In the genomic region with DNA sequence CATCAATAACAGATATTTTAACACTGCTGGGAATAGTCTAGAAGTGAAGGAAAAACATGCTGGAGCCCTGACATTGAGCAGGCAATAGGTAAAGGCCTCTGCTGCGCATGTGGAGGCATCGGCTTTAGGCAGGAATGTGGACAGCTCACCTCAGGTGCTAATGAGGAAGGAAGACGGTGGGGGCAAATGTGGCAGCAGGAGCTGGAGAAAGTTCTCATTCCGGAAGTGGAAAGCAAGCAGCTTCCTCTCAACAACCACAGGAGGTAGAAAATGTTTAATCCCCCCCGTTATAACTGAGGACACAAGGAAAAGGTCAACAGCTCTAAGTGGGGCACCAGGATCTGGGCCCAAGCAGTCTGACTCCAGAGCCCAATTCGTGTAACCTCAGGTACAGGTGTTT, we compare ENCODE assay signal across 13 cellular contexts. TPM values are rescaled to one million over a fixed set of nuclear protein-coding genes. Genes with fewer than 3 reads are reported as not detected.
DNase-seq lines count a peak whose midpoint lies in the region; ATAC-seq and TF ChIP-seq lines count a peak whose summit lies in the region.
"Had no signal": no experiment of that assay in that cellular context is flagged by ENCODE, and none has a peak within 500 bp of the region (broad histone marks: within the 10 kb centered on the region; RNA-seq: fewer than 3 reads in every experiment).

No MANE protein-coding gene starts in this region.

- H2AFZ ChIP-seq in Karpas-422 (ENCODE audit: low read length), result peak overlapping the region; percentile 71
- H2AFZ ChIP-seq: GM23338 had no signal

- H3K4me3 ChIP-seq in Karpas-422 (ENCODE audit: low read length), result no peak overlapping the region
- H3K4me3 ChIP-seq in naive thymus-derived CD4-positive, alpha-beta T cell (ENCODE audit: low read length), result no peak overlapping the region
- H3K4me3 ChIP-seq in sigmoid colon, result no peak overlapping the region
- H3K4me3 ChIP-seq: GM23338 had no signal

- TF ChIP-seq EP300 in sigmoid colon (IDR thresholded peaks at IDR 0.05), result no peak

- H3K79me2 ChIP-seq in Karpas-422 (ENCODE audit: low read length), result no peaks in the 10 kb centered on the region

- peak overlapping the region; percentile 54; the same call in 1 of the 2 replicates for H3K27ac Mint-ChIP-seq in WTC11
- peak overlapping the region; percentile 65 to 92 (median 89) for H3K27ac Mint-ChIP-seq in naive thymus-derived CD4-positive, alpha-beta T cell
- H3K27ac Mint-ChIP-seq: GM23338 had no signal

- H3K27me3 ChIP-seq in Karpas-422 (ENCODE audit: low read length) (no peaks in the 10 kb centered on the region), sigmoid colon (no peaks in the 10 kb centered on the region)
- H3K27me3 ChIP-seq in naive thymus-derived CD4-positive, alpha-beta T cell (ENCODE audit: control insufficient read depth in 2 of 2, insufficient read depth in 2 of 2, low read length in 2 of 2), result no peaks in the 10 kb centered on the region

- POLR2A ChIA-PET in WTC11 (lab: Charles Lee), result interaction anchor here (1.2 to 2.0 kb wide), 3 partner anchors 16 to 103 kb away, joined by 3 to 14 read pairs (median 3); no protein-coding TSS in a partner anchor
- POLR2A ChIA-PET in naive thymus-derived CD4-positive, alpha-beta T cell (lab: Charles Lee), result interaction anchor here (0.6 to 2.1 kb wide), 3 partner anchors 44 to 625 kb away, joined by 3 to 7 read pairs (median 4); partner anchors contain the start of gene CD74

- no peaks in the 10 kb centered on the region for H3K9me3 ChIP-seq in Karpas-422 (ENCODE audit: low read length)
- H3K9me3 ChIP-seq in naive thymus-derived CD4-positive, alpha-beta T cell (ENCODE audit: control insufficient read depth in 2 of 3, low read length in 3 of 3), result no peaks in the 10 kb centered on the region
- no peaks in the 10 kb centered on the region for H3K9me3 ChIP-seq in sigmoid colon

- no peak for ATAC-seq in WTC11
- no peak for ATAC-seq in naive thymus-derived CD4-positive, alpha-beta T cell
- ATAC-seq in activated CD4-positive, CD25-positive, alpha-beta regulatory T cell treated with anti-CD3 and anti-CD28 coated beads, Interleukin-2, amount 50 U/mL, for 24 hours, result no peak
- ATAC-seq: GM23338, right cardiac atrium had no signal

- CTCF ChIA-PET in WTC11 (lab: Charles Lee), result interaction anchor here (0.7 to 5.9 kb wide), 9 partner anchors 25 to 206 kb away, joined by 3 to 100 read pairs (median 5); no protein-coding TSS in a partner anchor
- CTCF ChIA-PET in naive thymus-derived CD4-positive, alpha-beta T cell (lab: Charles Lee), result interaction anchor here (0.5 to 1.5 kb wide), 6 partner anchors 66 to 389 kb away, joined by 3 to 9 read pairs (median 5); partner anchors contain the start of genes IRGM and RBM22

- H3K4me1 Mint-ChIP-seq in WTC11, result peaks cover 32% of the 10 kb centered on the region
- peaks cover 17 to 50% (median 42%) of the 10 kb centered on the region in 7 donors for H3K4me1 Mint-ChIP-seq in naive thymus-derived CD4-positive, alpha-beta T cell

- H3K9me3 Mint-ChIP-seq in WTC11, result no peaks in the 10 kb centered on the region
- H3K9me3 Mint-ChIP-seq in naive thymus-derived CD4-positive, alpha-beta T cell, result peaks cover 0 to 2% (median 0%) of the 10 kb centered on the region in 11 donors
- H3K9me3 Mint-ChIP-seq: GM23338 had no signal

- no peak overlapping the region for H3K4me2 ChIP-seq in Karpas-422 (ENCODE audit: low read depth, low read length, poor library complexity, severe bottlenecking)
- H3K4me2 ChIP-seq: GM23338 had no signal

- peaks cover 27% of the 10 kb centered on the region for H3K4me1 ChIP-seq in Karpas-422 (ENCODE audit: low read length)
- peaks cover 0 to 30% of the 10 kb centered on the region in 2 donors for H3K4me1 ChIP-seq in naive thymus-derived CD4-positive, alpha-beta T cell (ENCODE audit: control insufficient read depth in 2 of 2, insufficient read depth in 2 of 2, low read length in 2 of 2)
- peaks cover 0 to 12% (median 8%) of the 10 kb centered on the region in 4 donors for H3K4me1 ChIP-seq in sigmoid colon

- no peaks in the 10 kb centered on the region for H3K36me3 ChIP-seq in Karpas-422 (ENCODE audit: insufficient read depth, low read length)
- H3K36me3 ChIP-seq in naive thymus-derived CD4-positive, alpha-beta T cell (ENCODE audit: control insufficient read depth in 2 of 3, insufficient read depth in 3 of 3, low read length in 3 of 3), result no peaks in the 10 kb centered on the region
- no peaks in the 10 kb centered on the region for H3K36me3 ChIP-seq in sigmoid colon

- DNase-seq in NOMO-1 (lab: John Stamatoyannopoulos, UW; ENCODE audit: unreplicated experiment in 2 of 2) (peak; percentile 17 to 40), NOMO-1 treated with dmso at 0.1 percent for 144 hours (lab: John Stamatoyannopoulos, UW; ENCODE audit: unreplicated experiment) (no peak), Karpas-422 (peak; percentile 49), WTC11 (ENCODE audit: low spot score) (no peak), sigmoid colon (no peak), mucosa of gallbladder (ENCODE audit: low spot score) (no peak)
- DNase-seq in naive thymus-derived CD4-positive, alpha-beta T cell, result peak in 1 of 9 donors; percentile 16
- DNase-seq: NCI-H1436 treated with DMSO at 0.1 percent for 48 hours, NCI-H526 treated with DMSO at 0.1 percent for 48 hours, right cardiac atrium had no signal

- intact Hi-C loops in naive thymus-derived CD4-positive, alpha-beta T cell (cut with micrococcal nuclease), result loop anchor here in 1 of 2 donors (5.0 to 10.0 kb wide), 2 partner anchors 335 to 1318 kb away; partner anchors contain the start of gene G3BP1
- intact Hi-C loops in sigmoid colon (cut with DNase I), result loop anchor here (5.0 kb wide), 2 partner anchors 200 to 390 kb away; partner anchors contain the start of gene IRGM

- H3K9me2 ChIP-seq in Karpas-422 (replicated peaks; ENCODE audit: insufficient read depth, low read length), result no peaks in the 10 kb centered on the region

- no peak for TF ChIP-seq CTCF in WTC11 (IDR thresholded peaks at IDR 0.05)
- TF ChIP-seq CTCF in sigmoid colon (IDR thresholded peaks at IDR 0.05), result no peak

- no peak overlapping the region for H3K9ac ChIP-seq in Karpas-422 (ENCODE audit: low read length)

- H3K27ac ChIP-seq in Karpas-422 (ENCODE audit: low read length) (no peak overlapping the region), sigmoid colon (no peak overlapping the region)
- H3K27ac ChIP-seq in naive thymus-derived CD4-positive, alpha-beta T cell (ENCODE audit: low read depth, low read length), result peak overlapping the region; percentile 38
- H3K27ac ChIP-seq: 22Rv1 had no signal

- TF ChIP-seq POLR2A in sigmoid colon (IDR thresholded peaks at IDR 0.05), result no peak

- no peaks in the 10 kb centered on the region for H3K36me3 Mint-ChIP-seq in WTC11
- no peaks in the 10 kb centered on the region for H3K36me3 Mint-ChIP-seq in naive thymus-derived CD4-positive, alpha-beta T cell

- no peaks in the 10 kb centered on the region for H3K27me3 Mint-ChIP-seq in WTC11 (ENCODE audit: low read depth)
- H3K27me3 Mint-ChIP-seq in naive thymus-derived CD4-positive, alpha-beta T cell, result no peaks in the 10 kb centered on the region

- no peaks in the 10 kb centered on the region for H4K20me1 ChIP-seq in Karpas-422 (ENCODE audit: insufficient read depth, low read depth, low read length)

- no peak overlapping the region for H3K4me3 Mint-ChIP-seq in WTC11
- H3K4me3 Mint-ChIP-seq in naive thymus-derived CD4-positive, alpha-beta T cell, result peak overlapping the region; percentile 33 to 85 (median 63)
- H3K4me3 Mint-ChIP-seq: GM23338 had no signal

- WGBS in sigmoid colon, 2 donors, result 35 to 67% methylated on average over 6 of the region's 6 CpGs

TF ChIP-seq in WTC11, 78 proteins besides CTCF, POLR2A, EP300 and RAD21 (continues in another document):
- no peak for TF ChIP-seq ZNF219 (CRISPR knock-in tag; IDR thresholded peaks at IDR 0.05; ENCODE audit: borderline replicate concordance)
- no peak for TF ChIP-seq MYBL2 (CRISPR knock-in tag; IDR thresholded peaks at IDR 0.05)

RNA-seq across cellular contexts. Expression of gene RPS14, which starts 7.6 kb away (rescaled TPM):
- 3,040 and 3,750 TPM in 2 replicates for total RNA-seq in Karpas-422 (2014; rRNA removed; shearing (Covaris generic); ENCODE audit: low replicate concordance)
- total RNA-seq in WTC11 (2021) (2,564 to 2,814 TPM (median 2,812 TPM) in 3 replicates), sigmoid colon (1,000 to 10,000 TPM; 3,111 to 5,491 (median 5,342) TPM), mucosa of gallbladder (1,424 TPM)
- total RNA-seq in naive thymus-derived CD4-positive, alpha-beta T cell, result 1,000 to 10,000 TPM; 2,331 to 7,378 (median 6,414) TPM
- polyA plus RNA-seq in naive thymus-derived CD4-positive, alpha-beta T cell, result over 10,000 TPM in 1 of 2 donors, 1,000 to 10,000 TPM in 1; 8,640 to 11,248 TPM
- polyA plus RNA-seq in sigmoid colon, result 1,000 to 10,000 TPM; 3,769 to 7,878 (median 4,593) TPM

RNA-seq across cellular contexts. Expression of gene CD74, which starts 44.4 kb away (rescaled TPM):
- 5,756 and 8,933 TPM in 2 replicates for total RNA-seq in Karpas-422 (2014; rRNA removed; shearing (Covaris generic); ENCODE audit: low replicate concordance)
- total RNA-seq in WTC11 (2021), result 28.2 to 47.6 TPM (median 44.3 TPM) in 3 replicates
- 1,000 to 10,000 TPM in 1 of 5 experiments, 100 to 1,000 TPM in 4; 153 to 1,948 (median 540) TPM for total RNA-seq in naive thymus-derived CD4-positive, alpha-beta T cell
- polyA plus RNA-seq in naive thymus-derived CD4-positive, alpha-beta T cell, result 100 to 1,000 TPM; 295 to 413 TPM
- total RNA-seq in sigmoid colon, result 100 to 1,000 TPM; 176 to 362 (median 199) TPM
- polyA plus RNA-seq in sigmoid colon, result 1,000 to 10,000 TPM in 1 of 3 donors, 100 to 1,000 TPM in 2; 208 to 2,186 (median 596) TPM
- total RNA-seq in mucosa of gallbladder, result 1,336 TPM

RNA-seq across cellular contexts. Expression of gene NDST1, which starts 50.8 kb away (rescaled TPM):
- 8.4 and 20.9 TPM in 2 replicates for total RNA-seq in Karpas-422 (2014; rRNA removed; shearing (Covaris generic); ENCODE audit: low replicate concordance)
- 58.1 to 69.9 TPM (median 61.5 TPM) in 3 replicates for total RNA-seq in WTC11 (2021)
- total RNA-seq in naive thymus-derived CD4-positive, alpha-beta T cell, result 10 to 100 TPM in 1 of 5 experiments, 1 to 10 TPM in 4; 1.0 to 17.5 (median 1.6) TPM
- 1 to 10 TPM in 1 of 2 donors, under 1 TPM in 1; 0.69 to 1.1 TPM for polyA plus RNA-seq in naive thymus-derived CD4-positive, alpha-beta T cell
- total RNA-seq in sigmoid colon, result 10 to 100 TPM; 26.5 to 74.8 (median 43.7) TPM
- polyA plus RNA-seq in sigmoid colon, result 10 to 100 TPM in 2 of 3 donors, 1 to 10 TPM in 1; 5.4 to 39.4 (median 13.9) TPM
- 80.7 TPM for total RNA-seq in mucosa of gallbladder

Comparison
In these comparisons a context has a peak if more than half of its experiments do, and no peak if none do; other contexts are left out.
1. DNase-seq: peak in NOMO-1 (2 of 2) and Karpas-422 (single experiment); none in NOMO-1 treated with dmso at 0.1 percent for 144 hours (single experiment), WTC11 (single experiment), sigmoid colon (single experiment) and mucosa of gallbladder (single experiment).